Comparison of ENCODE assay signal across 1 cellular context in the genomic region with DNA sequence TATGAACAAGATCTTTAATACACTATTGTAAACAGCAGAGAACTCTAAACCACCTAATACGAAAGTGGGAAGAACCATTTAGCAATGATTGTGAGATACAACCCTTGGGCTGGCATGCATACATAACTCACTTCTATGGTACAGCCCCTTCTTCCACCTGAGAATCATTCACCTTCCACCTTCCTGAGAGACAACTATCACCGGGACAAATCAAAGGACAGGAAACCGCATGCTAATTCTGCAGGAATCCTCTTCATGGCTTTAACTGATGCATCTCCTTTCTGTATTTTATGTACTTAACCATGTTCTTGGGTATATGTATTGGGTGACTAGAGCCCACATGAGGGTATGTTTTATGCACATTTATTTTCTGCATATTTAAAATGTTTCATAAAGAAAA.
A peak's percentile ranks its signal among the peaks of the same experiment; 100 is the strongest.
TF ChIP-seq lines count a peak whose summit lies in the region.

No MANE protein-coding gene starts in this region.

TF ChIP-seq in GM23338, 12 proteins besides CTCF, POLR2A, EP300 and RAD21:
- TF ChIP-seq, protein P1, sequence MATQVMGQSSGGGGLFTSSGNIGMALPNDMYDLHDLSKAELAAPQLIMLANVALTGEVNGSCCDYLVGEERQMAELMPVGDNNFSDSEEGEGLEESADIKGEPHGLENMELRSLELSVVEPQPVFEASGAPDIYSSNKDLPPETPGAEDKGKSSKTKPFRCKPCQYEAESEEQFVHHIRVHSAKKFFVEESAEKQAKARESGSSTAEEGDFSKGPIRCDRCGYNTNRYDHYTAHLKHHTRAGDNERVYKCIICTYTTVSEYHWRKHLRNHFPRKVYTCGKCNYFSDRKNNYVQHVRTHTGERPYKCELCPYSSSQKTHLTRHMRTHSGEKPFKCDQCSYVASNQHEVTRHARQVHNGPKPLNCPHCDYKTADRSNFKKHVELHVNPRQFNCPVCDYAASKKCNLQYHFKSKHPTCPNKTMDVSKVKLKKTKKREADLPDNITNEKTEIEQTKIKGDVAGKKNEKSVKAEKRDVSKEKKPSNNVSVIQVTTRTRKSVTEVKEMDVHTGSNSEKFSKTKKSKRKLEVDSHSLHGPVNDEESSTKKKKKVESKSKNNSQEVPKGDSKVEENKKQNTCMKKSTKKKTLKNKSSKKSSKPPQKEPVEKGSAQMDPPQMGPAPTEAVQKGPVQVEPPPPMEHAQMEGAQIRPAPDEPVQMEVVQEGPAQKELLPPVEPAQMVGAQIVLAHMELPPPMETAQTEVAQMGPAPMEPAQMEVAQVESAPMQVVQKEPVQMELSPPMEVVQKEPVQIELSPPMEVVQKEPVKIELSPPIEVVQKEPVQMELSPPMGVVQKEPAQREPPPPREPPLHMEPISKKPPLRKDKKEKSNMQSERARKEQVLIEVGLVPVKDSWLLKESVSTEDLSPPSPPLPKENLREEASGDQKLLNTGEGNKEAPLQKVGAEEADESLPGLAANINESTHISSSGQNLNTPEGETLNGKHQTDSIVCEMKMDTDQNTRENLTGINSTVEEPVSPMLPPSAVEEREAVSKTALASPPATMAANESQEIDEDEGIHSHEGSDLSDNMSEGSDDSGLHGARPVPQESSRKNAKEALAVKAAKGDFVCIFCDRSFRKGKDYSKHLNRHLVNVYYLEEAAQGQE (IDR thresholded peaks at IDR 0.05; ENCODE audit: unreplicated experiment) = no peak
- TF ChIP-seq, protein P2, sequence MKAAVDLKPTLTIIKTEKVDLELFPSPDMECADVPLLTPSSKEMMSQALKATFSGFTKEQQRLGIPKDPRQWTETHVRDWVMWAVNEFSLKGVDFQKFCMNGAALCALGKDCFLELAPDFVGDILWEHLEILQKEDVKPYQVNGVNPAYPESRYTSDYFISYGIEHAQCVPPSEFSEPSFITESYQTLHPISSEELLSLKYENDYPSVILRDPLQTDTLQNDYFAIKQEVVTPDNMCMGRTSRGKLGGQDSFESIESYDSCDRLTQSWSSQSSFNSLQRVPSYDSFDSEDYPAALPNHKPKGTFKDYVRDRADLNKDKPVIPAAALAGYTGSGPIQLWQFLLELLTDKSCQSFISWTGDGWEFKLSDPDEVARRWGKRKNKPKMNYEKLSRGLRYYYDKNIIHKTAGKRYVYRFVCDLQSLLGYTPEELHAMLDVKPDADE (IDR thresholded peaks at IDR 0.05) = peak; percentile 71; the same call in 1 of the 2 replicates
